8 cellular contexts compared by ENCODE assay signal in the genomic region with DNA sequence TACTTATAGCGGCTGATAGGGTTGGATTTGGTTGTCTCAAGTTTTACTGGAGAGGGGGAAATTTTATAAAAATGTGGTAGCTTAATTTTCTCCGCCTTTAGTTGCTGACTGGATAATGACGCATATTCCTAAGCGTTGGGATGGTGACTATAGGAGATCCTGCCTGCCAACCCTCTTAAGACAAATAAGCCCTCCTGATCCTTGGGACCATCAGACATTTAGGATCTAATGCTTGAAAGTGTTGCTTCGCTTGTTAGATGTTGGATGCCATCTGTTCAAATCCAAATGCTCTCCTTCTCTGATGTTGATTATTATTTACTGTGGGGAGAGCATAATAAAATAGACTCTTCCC. TPM values are rescaled to one million over a fixed set of nuclear protein-coding genes. Genes with fewer than 3 reads are reported as not detected.
DNase-seq lines count a peak whose midpoint lies in the region; ATAC-seq and TF ChIP-seq lines count a peak whose summit lies in the region.

No MANE protein-coding gene starts in this region.

- TF ChIP-seq EP300 in SK-N-SH (IDR thresholded peaks at IDR 0.05; ENCODE audit: borderline replicate concordance in 1 of 2, low read depth in 1 of 2, low read length in 1 of 2): no peak

- H3K36me3 ChIP-seq in SK-N-SH (replicated peaks in 1 of 2; ENCODE audit: control insufficient read depth in 1 of 2, insufficient read depth in 2 of 2, low read length in 1 of 2) (no peaks in the 10 kb centered on the region), iPS DF 6.9 (ENCODE audit: control insufficient read depth, insufficient read depth, low read length) (no peaks in the 10 kb centered on the region), stomach smooth muscle (ENCODE audit: control insufficient read depth in 2 of 2, insufficient read depth in 2 of 2, low read length in 2 of 2) (no peaks in the 10 kb centered on the region), mucosa of descending colon (ENCODE audit: low read depth) (no peaks in the 10 kb centered on the region)

- no peak for DNase-seq in SK-N-SH
- no peak for DNase-seq in activated CD4-positive, alpha-beta memory T cell treated with anti-CD3 and anti-CD28 coated beads for 36 hours
- DNase-seq in iPS DF 6.9 (ENCODE audit: low read depth, low spot score): no peak
- no peak for DNase-seq in mucosa of descending colon
- DNase-seq in DMS153 treated with DMSO at 0.1 percent for 48 hours (lab: John Stamatoyannopoulos, UW; ENCODE audit: unreplicated experiment): no peak

- TF ChIP-seq CTCF in SK-N-SH (IDR thresholded peaks at IDR 0.05) (no peak), mucosa of descending colon (IDR thresholded peaks at IDR 0.05) (no peak)

- H3K27me3 ChIP-seq in SK-N-SH (ENCODE audit: insufficient read depth): no peaks in the 10 kb centered on the region
- no peaks in the 10 kb centered on the region; the same call in 1 of the 2 replicates for H3K27me3 ChIP-seq in iPS DF 6.9 (ENCODE audit: control insufficient read depth, insufficient read depth, low read length)
- H3K27me3 ChIP-seq in stomach smooth muscle (ENCODE audit: control insufficient read depth in 1 of 2, insufficient read depth in 2 of 2, low read length in 2 of 2): no peaks in the 10 kb centered on the region

- H3K27ac Mint-ChIP-seq in activated CD4-positive, alpha-beta memory T cell treated with anti-CD3 and anti-CD28 coated beads for 36 hours: peak overlapping the region; percentile 88

- peak overlapping the region; percentile 97 for H3K4me3 Mint-ChIP-seq in activated CD4-positive, alpha-beta memory T cell treated with anti-CD3 and anti-CD28 coated beads for 36 hours

- H2AFZ ChIP-seq in SK-N-SH (ENCODE audit: low read depth): no peak overlapping the region

- H3K27me3 Mint-ChIP-seq in activated CD4-positive, alpha-beta memory T cell treated with anti-CD3 and anti-CD28 coated beads for 36 hours: peaks cover 5% of the 10 kb centered on the region

- H3K9me3 Mint-ChIP-seq in activated CD4-positive, alpha-beta memory T cell treated with anti-CD3 and anti-CD28 coated beads for 36 hours: no peaks in the 10 kb centered on the region

- H3K9me3 ChIP-seq in SK-N-SH (no peaks in the 10 kb centered on the region), iPS DF 6.9 (ENCODE audit: control insufficient read depth, insufficient read depth, low read length) (no peaks in the 10 kb centered on the region), stomach smooth muscle (ENCODE audit: control insufficient read depth in 2 of 2, low read length in 2 of 2) (no peaks in the 10 kb centered on the region), mucosa of descending colon (no peaks in the 10 kb centered on the region)

- H3K79me2 ChIP-seq in SK-N-SH (ENCODE audit: insufficient read depth): peaks cover 61% of the 10 kb centered on the region

- peaks cover 61% of the 10 kb centered on the region for H3K4me1 Mint-ChIP-seq in activated CD4-positive, alpha-beta memory T cell treated with anti-CD3 and anti-CD28 coated beads for 36 hours (ENCODE audit: low read depth)

- WGBS in SK-N-SH (ENCODE audit: low lambda C conversion rate): 65% methylated on average over 5 of the region's 5 CpGs
- no CpG with 5 or more reads among the region's 5 CpGs for WGBS in iPS DF 6.9 (ENCODE audit: insufficient coverage, insufficient read length)

- POLR2A ChIA-PET in SK-N-SH (lab: Yijun Ruan, JAX): no interaction called here
- POLR2A ChIA-PET in activated CD4-positive, alpha-beta memory T cell treated with anti-CD3 and anti-CD28 coated beads for 36 hours (lab: Charles Lee): no interaction called here

- H3K27ac ChIP-seq in SK-N-SH (ENCODE audit: low read depth in 2 of 2, low read length in 1 of 2): peak overlapping the region in 1 of 2 experiments; percentile 38; a peak in 2 of 4 replicates
- no peak overlapping the region for H3K27ac ChIP-seq in iPS DF 6.9 (ENCODE audit: low read length)
- no peak overlapping the region for H3K27ac ChIP-seq in stomach smooth muscle (ENCODE audit: low read length)

- H3K36me3 Mint-ChIP-seq in activated CD4-positive, alpha-beta memory T cell treated with anti-CD3 and anti-CD28 coated beads for 36 hours: peaks cover 3% of the 10 kb centered on the region

- H3K4me3 ChIP-seq in SK-N-SH (ENCODE audit: low read depth in 2 of 2, low read length in 1 of 2) (peak overlapping the region; percentile 70 to 96), iPS DF 6.9 (ENCODE audit: low read length) (peak overlapping the region; percentile 64; the same call in 1 of the 2 replicates), stomach smooth muscle (ENCODE audit: low read length in 2 of 2) (peak overlapping the region; percentile 89 to 93), mucosa of descending colon (no peak overlapping the region)

- CTCF ChIA-PET in SK-N-SH (lab: Yijun Ruan, JAX): interaction anchor here (1.1 kb wide), 1 partner anchor 278 kb away, joined by 3 read pairs; no protein-coding TSS in a partner anchor
- CTCF ChIA-PET in activated CD4-positive, alpha-beta memory T cell treated with anti-CD3 and anti-CD28 coated beads for 36 hours (lab: Charles Lee): interaction anchor here (0.7 kb wide), 1 partner anchor 47 kb away, joined by 3 read pairs; no protein-coding TSS in a partner anchor

- H3K4me2 ChIP-seq in SK-N-SH: peak overlapping the region; percentile 88

- intact Hi-C loops in activated CD4-positive, alpha-beta memory T cell treated with anti-CD3 and anti-CD28 coated beads for 36 hours (cut with micrococcal nuclease): loop anchor here (10.0 kb wide), 2 partner anchors 250 to 280 kb away; no protein-coding TSS in a partner anchor
- intact Hi-C loops in mucosa of descending colon (cut with DNase I, micrococcal nuclease): no loop called here

- no peak for ATAC-seq in SK-N-SH treated with all-trans-retinoic acid at 6 μM for 48 hours
- no peak for ATAC-seq in mucosa of descending colon
- ATAC-seq in HG02571 (IDR thresholded peaks at IDR 0.05; ENCODE audit: unreplicated experiment): no peak

- no peaks in the 10 kb centered on the region for H3K9me2 ChIP-seq in SK-N-SH

- peak overlapping the region; percentile 78; the same call in 1 of the 2 replicates for H3K9ac ChIP-seq in SK-N-SH
- peak overlapping the region; percentile 79 to 90 for H3K9ac ChIP-seq in stomach smooth muscle (ENCODE audit: low read length in 2 of 2)

- no peak for TF ChIP-seq RAD21 in SK-N-SH (IDR thresholded peaks at IDR 0.05; ENCODE audit: low read length)

- H3K4me1 ChIP-seq in SK-N-SH (ENCODE audit: control insufficient read depth in 1 of 2, insufficient read depth in 2 of 2, low read depth in 1 of 2, low read length in 1 of 2) (peaks cover 18 to 24% of the 10 kb centered on the region in 2 experiments; a peak in 3 of 4 replicates), iPS DF 6.9 (ENCODE audit: control insufficient read depth, insufficient read depth, low read length) (no peaks in the 10 kb centered on the region), stomach smooth muscle (ENCODE audit: control insufficient read depth, insufficient read depth, low read length) (peaks cover 10% of the 10 kb centered on the region), mucosa of descending colon (ENCODE audit: low read depth) (peaks cover 22% of the 10 kb centered on the region)

- H4K20me1 ChIP-seq in SK-N-SH (ENCODE audit: insufficient read depth): peaks cover 57% of the 10 kb centered on the region

- no peaks in the 10 kb centered on the region for H3F3A ChIP-seq in SK-N-SH (replicated peaks; ENCODE audit: insufficient read depth)

TF ChIP-seq in SK-N-SH, 30 proteins besides CTCF, POLR2A, EP300 and RAD21:
- TF ChIP-seq RFX5 (IDR thresholded peaks at IDR 0.05; ENCODE audit: low read length): no peak
- TF ChIP-seq ELF1 (IDR thresholded peaks at IDR 0.05): no peak
- no peak for TF ChIP-seq FOXJ3 (CRISPR knock-in tag; IDR thresholded peaks at IDR 0.05)

TF ChIP-seq in SK-N-SH treated with all-trans-retinoic acid at 6 μM for 48 hours, 23 proteins besides CTCF, POLR2A, EP300 and RAD21:
- TF ChIP-seq ZNF70 (CRISPR knock-in tag; IDR thresholded peaks at IDR 0.05) (no peak), ZNF8 (CRISPR knock-in tag; IDR thresholded peaks at IDR 0.05) (no peak)
- TF ChIP-seq, protein P1, sequence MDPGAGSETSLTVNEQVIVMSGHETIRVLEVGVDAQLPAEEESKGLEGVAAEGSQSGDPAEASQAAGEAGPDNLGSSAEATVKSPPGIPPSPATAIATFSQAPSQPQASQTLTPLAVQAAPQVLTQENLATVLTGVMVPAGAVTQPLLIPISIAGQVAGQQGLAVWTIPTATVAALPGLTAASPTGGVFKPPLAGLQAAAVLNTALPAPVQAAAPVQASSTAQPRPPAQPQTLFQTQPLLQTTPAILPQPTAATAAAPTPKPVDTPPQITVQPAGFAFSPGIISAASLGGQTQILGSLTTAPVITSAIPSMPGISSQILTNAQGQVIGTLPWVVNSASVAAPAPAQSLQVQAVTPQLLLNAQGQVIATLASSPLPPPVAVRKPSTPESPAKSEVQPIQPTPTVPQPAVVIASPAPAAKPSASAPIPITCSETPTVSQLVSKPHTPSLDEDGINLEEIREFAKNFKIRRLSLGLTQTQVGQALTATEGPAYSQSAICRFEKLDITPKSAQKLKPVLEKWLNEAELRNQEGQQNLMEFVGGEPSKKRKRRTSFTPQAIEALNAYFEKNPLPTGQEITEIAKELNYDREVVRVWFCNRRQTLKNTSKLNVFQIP (CRISPR knock-in tag; IDR thresholded peaks at IDR 0.05; ENCODE audit: borderline replicate concordance, low read depth): no peak

RNA-seq across cellular contexts. Expression of a gene that starts 2.2 kb away (rescaled TPM):
- 19.2 and 25.0 TPM in 2 replicates for polyA plus RNA-seq in SK-N-SH (2012; rRNA removed)
- polyA plus RNA-seq in SK-N-SH (2012; cell fraction: cytosol; rRNA removed): 15.8 and 19.7 TPM in 2 replicates
- polyA plus RNA-seq in SK-N-SH (2012; cell fraction: nucleus; rRNA removed): 29.6 and 50.4 TPM in 2 replicates
- total RNA-seq in activated CD4-positive, alpha-beta memory T cell treated with anti-CD3 and anti-CD28 coated beads for 36 hours: 10 to 100 TPM; 18.6 to 22.0 TPM
- 10 to 100 TPM; 42.8 to 68.2 (median 55.1) TPM for total RNA-seq in mucosa of descending colon
